ENCODE assay signal across 15 cellular contexts in genomic region chr12:95605087-95605486, GRCh38. TPM values are rescaled to one million over a fixed set of nuclear protein-coding genes. Genes with fewer than 3 reads are reported as not detected.
DNase-seq lines count a peak whose midpoint lies in the region; ATAC-seq and TF ChIP-seq lines count a peak whose summit lies in the region.
"Had no signal": no experiment of that assay in that cellular context is flagged by ENCODE, and none has a peak within 500 bp of the region (broad histone marks: within the 10 kb centered on the region; RNA-seq: fewer than 3 reads in every experiment).

No MANE protein-coding gene starts in this region.

- H3K36me3 Mint-ChIP-seq in natural killer cell, result no peaks in the 10 kb centered on the region

- no peak overlapping the region for H3K27ac Mint-ChIP-seq in natural killer cell
- H3K27ac Mint-ChIP-seq: B cell, T-helper 17 cell had no signal

- no peaks in the 10 kb centered on the region for H3K9me3 Mint-ChIP-seq in natural killer cell
- H3K9me3 Mint-ChIP-seq: stimulated activated naive CD8-positive, alpha-beta T cell treated with anti-CD3 and anti-CD28 coated beads, Interleukin-15, amount 100 ng/mL, for 72 hours had no signal

- no peak for ATAC-seq in natural killer cell
- ATAC-seq in stimulated activated naive CD8-positive, alpha-beta T cell treated with anti-CD3 and anti-CD28 coated beads, Interleukin-15, Interleukin-2, amounts not matched to agents 100 U/mL and 50 U/mL, for 24 hours, result no peak
- ATAC-seq: stimulated activated naive CD8-positive, alpha-beta T cell treated with anti-CD3 and anti-CD28 coated beads, Interleukin-15, amount 100 ng/mL, for 72 hours; T-helper 17 cell had no signal

- no peak for TF ChIP-seq CTCF in natural killer cell (IDR thresholded peaks at IDR 0.05)

- intact Hi-C loops in natural killer cell (cut with micrococcal nuclease), result no loop called here

- H3K4me1 Mint-ChIP-seq in natural killer cell, result no peaks in the 10 kb centered on the region

- H3K27me3 Mint-ChIP-seq in natural killer cell (ENCODE audit: low read depth in 2 of 2), result peaks cover 4 to 5% of the 10 kb centered on the region in 2 donors
- H3K27me3 Mint-ChIP-seq: stimulated activated naive CD8-positive, alpha-beta T cell treated with anti-CD3 and anti-CD28 coated beads, Interleukin-15, amount 100 ng/mL, for 72 hours had no signal

- in situ Hi-C loops in ACHN (cut with HindIII; ENCODE audit: low pct_ligation_motif_present, low pct_unique_long_range_greater_than_20kb, low sequenced_read_pairs), result no loop called here

- DNase-seq in ACHN, result peak; percentile 88
- DNase-seq in HPDE6-E6E7 (ENCODE audit: extremely low spot score), result peak; percentile 41
- peak; percentile 21 for DNase-seq in amniotic epithelial cell (ENCODE audit: low read depth)
- DNase-seq in hepatic stellate cell (ENCODE audit: low spot score), result peak; percentile 42
- DNase-seq in natural killer cell, result no peak
- no peak for DNase-seq in stimulated activated naive CD8-positive, alpha-beta T cell treated with anti-CD3 and anti-CD28 coated beads, Interleukin-15, Interleukin-2, amounts not matched to agents 100 U/mL and 50 U/mL, for 24 hours
- no peak for DNase-seq in DMS114 treated with DMSO at 0.1 percent for 48 hours (lab: John Stamatoyannopoulos, UW; ENCODE audit: unreplicated experiment)
- no peak for DNase-seq in activated naive CD4-positive, alpha-beta T cell treated with anti-CD3 and anti-CD28 coated beads, Interleukin-2, amount 50 U/mL, for 16 hours
- DNase-seq: activated CD4-positive, alpha-beta T cell treated with anti-CD3 and anti-CD28 coated beads, Interleukin-2, amount 50 U/mL, for 4 hours; activated effector memory CD4-positive, alpha-beta T cell treated with Interleukin-2 at 50 U/mL for 16 hours; NCI-H1092 treated with DMSO at 0.1 percent for 48 hours; psoas muscle; stimulated activated naive CD8-positive, alpha-beta T cell treated with anti-CD3 and anti-CD28 coated beads, Interleukin-15, amount 100 ng/mL, for 72 hours; T-helper 17 cell had no signal

- H3K4me3 Mint-ChIP-seq in natural killer cell, result no peak overlapping the region
- H3K4me3 Mint-ChIP-seq: B cell; stimulated activated naive CD8-positive, alpha-beta T cell treated with anti-CD3 and anti-CD28 coated beads, Interleukin-15, amount 100 ng/mL, for 72 hours; T-helper 17 cell had no signal

RNA-seq across cellular contexts. Expression of gene USP44, which starts 53.8 kb away (rescaled TPM):
- total RNA-seq in natural killer cell, result 1 to 10 TPM in 1 of 3 donors, under 1 TPM in 2; 0.09 to 1.8 (median 0.63) TPM

Comparison
In these comparisons a context has a peak if more than half of its experiments do, and no peak if none do; other contexts are left out.
1. DNase-seq: peak in ACHN (single experiment), HPDE6-E6E7 (single experiment), amniotic epithelial cell (single experiment) and hepatic stellate cell (single experiment); none in natural killer cell (single experiment), stimulated activated naive CD8-positive, alpha-beta T cell treated with anti-CD3 and anti-CD28 coated beads, Interleukin-15, Interleukin-2, amounts not matched to agents 100 U/mL and 50 U/mL, for 24 hours (single experiment), DMS114 treated with DMSO at 0.1 percent for 48 hours (single experiment) and activated naive CD4-positive, alpha-beta T cell treated with anti-CD3 and anti-CD28 coated beads, Interleukin-2, amount 50 U/mL, for 16 hours (single experiment).